ENCODE assay signal across 8 cellular contexts in genomic region chr12:55996715-55997534, GRCh38. TPM values are rescaled to one million over a fixed set of nuclear protein-coding genes. Genes with fewer than 3 reads are reported as not detected.
A peak's percentile ranks its signal among the peaks of the same experiment; 100 is the strongest.
DNase-seq lines count a peak whose midpoint lies in the region; ATAC-seq, FAIRE-seq and TF ChIP-seq lines count a peak whose summit lies in the region.

TSS of gene SUOX (plus strand) at chr12:55997276. CDS start at chr12:56002222, 4,946 bp downstream.

- H3K9me3 ChIP-seq in muscle layer of colon (ENCODE audit: low read length) (no peaks in the 10 kb centered on the region), upper lobe of left lung (no peaks in the 10 kb centered on the region)

- H3K4me3 ChIP-seq in muscle layer of colon (ENCODE audit: low read depth in 1 of 2, low read length in 2 of 2) (peak within 1 kb of the TSS; percentile 55 to 97), upper lobe of left lung (peak within 1 kb of the TSS; percentile 59 to 84 (median 63))

- peak in 3 of 4 donors; percentile 30 to 79 (median 69) for TF ChIP-seq POLR2A in upper lobe of left lung (IDR thresholded peaks at IDR 0.05)

- peak within 1 kb of the TSS; percentile 88 for H3K9ac ChIP-seq in muscle layer of colon (ENCODE audit: low read length)

- ATAC-seq in HG03280 (IDR thresholded peaks at IDR 0.05; ENCODE audit: unreplicated experiment), result peak; percentile 99
- peak; percentile 75 for ATAC-seq in activated CD8-positive, alpha-beta memory T cell treated with anti-CD3 and anti-CD28 coated beads, Interleukin-2, amount 10 ng/mL, durations not matched to agents 7 days and 5 days
- peak; percentile 99 to 100 for ATAC-seq in upper lobe of left lung (ENCODE audit: low FRiP score in 2 of 2)

- peak; percentile 94 for FAIRE-seq in GM19239 (lab: Jason Lieb, UNC)

- H3K4me1 Mint-ChIP-seq in activated CD8-positive, alpha-beta memory T cell treated with anti-CD3 and anti-CD28 coated beads, Interleukin-2, amount 10 ng/mL, durations not matched to agents 7 days and 5 days, result peaks cover 37% of the 10 kb centered on the region

- H3K9me3 Mint-ChIP-seq in activated CD8-positive, alpha-beta memory T cell treated with anti-CD3 and anti-CD28 coated beads, Interleukin-2, amount 10 ng/mL, durations not matched to agents 7 days and 5 days (ENCODE audit: low read depth), result no peaks in the 10 kb centered on the region

- H3K27ac ChIP-seq in muscle layer of colon (ENCODE audit: low read depth, low read length) (peak within 1 kb of the TSS; percentile 91), upper lobe of left lung (peak within 1 kb of the TSS; percentile 68 to 88 (median 82))

- CTCF ChIA-PET in activated CD8-positive, alpha-beta memory T cell treated with anti-CD3 and anti-CD28 coated beads, Interleukin-2, amount 10 ng/mL, durations not matched to agents 7 days and 5 days (lab: Charles Lee), result interaction anchor here (0.8 to 8.2 kb wide), 27 partner anchors 10 to 258 kb away, joined by 3 to 92 read pairs (median 7); partner anchors contain the start of genes IKZF4, PA2G4, RAB5B and RNF41

- TF ChIP-seq EP300 in upper lobe of left lung (IDR thresholded peaks at IDR 0.05), result no peak

- in situ Hi-C loops in Caki2 (cut with HindIII; ENCODE audit: low pct_unique_long_range_greater_than_20kb, low sequenced_read_pairs), result no loop called here

- H3K36me3 ChIP-seq in muscle layer of colon (ENCODE audit: insufficient read depth, low read length) (peaks cover 31% of the 10 kb centered on the region), upper lobe of left lung (peaks cover 16 to 46% (median 30%) of the 10 kb centered on the region in 4 donors)

- peak in 1 of 6 experiments; percentile 6 for TF ChIP-seq CTCF in upper lobe of left lung (IDR thresholded peaks at IDR 0.05)

- H3K4me1 ChIP-seq in muscle layer of colon (ENCODE audit: insufficient read depth, low read length) (peaks cover 15% of the 10 kb centered on the region), upper lobe of left lung (peaks cover 10 to 32% (median 15%) of the 10 kb centered on the region in 4 donors)

- no peaks in the 10 kb centered on the region for H3K27me3 ChIP-seq in muscle layer of colon (ENCODE audit: control insufficient read depth in 1 of 2, insufficient read depth in 2 of 2, low read length in 2 of 2)
- no peaks in the 10 kb centered on the region for H3K27me3 ChIP-seq in upper lobe of left lung

- WGBS in upper lobe of left lung, 2 donors, result 1 to 5% methylated on average over 20 to 27 of the region's 27 CpGs

- peak within 1 kb of the TSS; percentile 48 for H3K27ac Mint-ChIP-seq in activated CD8-positive, alpha-beta memory T cell treated with anti-CD3 and anti-CD28 coated beads, Interleukin-2, amount 10 ng/mL, durations not matched to agents 7 days and 5 days

- peaks cover 9% of the 10 kb centered on the region for H3K36me3 Mint-ChIP-seq in activated CD8-positive, alpha-beta memory T cell treated with anti-CD3 and anti-CD28 coated beads, Interleukin-2, amount 10 ng/mL, durations not matched to agents 7 days and 5 days

- no peaks in the 10 kb centered on the region for H3K27me3 Mint-ChIP-seq in activated CD8-positive, alpha-beta memory T cell treated with anti-CD3 and anti-CD28 coated beads, Interleukin-2, amount 10 ng/mL, durations not matched to agents 7 days and 5 days

- peak; percentile 98 for DNase-seq in Caki2 (ENCODE audit: low read depth)
- peak; percentile 100 for DNase-seq in GM19239 (ENCODE audit: insufficient read length, low spot score)
- peak; percentile 100 for DNase-seq in NCI-H226
- DNase-seq in activated CD8-positive, alpha-beta memory T cell treated with anti-CD3 and anti-CD28 coated beads, Interleukin-2, amount 10 ng/mL, durations not matched to agents 7 days and 5 days, result peak; percentile 71
- DNase-seq in fibroblast of peridontal ligament (ENCODE audit: extremely low read depth), result peak; percentile 95
- peak; percentile 89 to 99 for DNase-seq in upper lobe of left lung

- peak within 1 kb of the TSS; percentile 68 for H3K4me3 Mint-ChIP-seq in activated CD8-positive, alpha-beta memory T cell treated with anti-CD3 and anti-CD28 coated beads, Interleukin-2, amount 10 ng/mL, durations not matched to agents 7 days and 5 days

RNA-seq across cellular contexts. Expression of gene SUOX, which starts in this region (rescaled TPM):
- total RNA-seq in Caki2 (2014; rRNA removed; shearing (Covaris generic); ENCODE audit: low replicate concordance), result 25.3 and 28.7 TPM in 2 replicates
- total RNA-seq in activated CD8-positive, alpha-beta memory T cell treated with anti-CD3 and anti-CD28 coated beads, Interleukin-2, amount 10 ng/mL, durations not matched to agents 7 days and 5 days, result 10 to 100 TPM in 1 of 2 experiments, 1 to 10 TPM in 1; 2.5 to 14.6 TPM
- 10 to 100 TPM; 12.8 to 36.3 (median 21.9) TPM for total RNA-seq in upper lobe of left lung

Comparison
In these comparisons a context has a peak if more than half of its experiments do, and no peak if none do; other contexts are left out.
1. Peak in every context shown above with its lines: DNase-seq, ATAC-seq, H3K4me3 ChIP-seq and H3K27ac ChIP-seq.